1 cellular context compared by ENCODE assay signal in genomic region chr22:19037282-19038163, GRCh38.
TF ChIP-seq lines count a peak whose summit lies in the region.

No MANE protein-coding gene starts in this region.

TF ChIP-seq in K562, 482 proteins besides CTCF, POLR2A, EP300 and RAD21 (continues in another document):
- TF ChIP-seq, protein P1, sequence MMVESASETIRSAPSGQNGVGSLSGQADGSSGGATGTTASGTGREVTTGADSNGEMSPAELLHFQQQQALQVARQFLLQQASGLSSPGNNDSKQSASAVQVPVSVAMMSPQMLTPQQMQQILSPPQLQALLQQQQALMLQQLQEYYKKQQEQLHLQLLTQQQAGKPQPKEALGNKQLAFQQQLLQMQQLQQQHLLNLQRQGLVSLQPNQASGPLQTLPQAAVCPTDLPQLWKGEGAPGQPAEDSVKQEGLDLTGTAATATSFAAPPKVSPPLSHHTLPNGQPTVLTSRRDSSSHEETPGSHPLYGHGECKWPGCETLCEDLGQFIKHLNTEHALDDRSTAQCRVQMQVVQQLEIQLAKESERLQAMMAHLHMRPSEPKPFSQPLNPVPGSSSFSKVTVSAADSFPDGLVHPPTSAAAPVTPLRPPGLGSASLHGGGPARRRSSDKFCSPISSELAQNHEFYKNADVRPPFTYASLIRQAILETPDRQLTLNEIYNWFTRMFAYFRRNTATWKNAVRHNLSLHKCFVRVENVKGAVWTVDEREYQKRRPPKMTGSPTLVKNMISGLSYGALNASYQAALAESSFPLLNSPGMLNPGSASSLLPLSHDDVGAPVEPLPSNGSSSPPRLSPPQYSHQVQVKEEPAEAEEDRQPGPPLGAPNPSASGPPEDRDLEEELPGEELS (CRISPR knock-in tag; IDR thresholded peaks at IDR 0.05; ENCODE audit: borderline replicate concordance): no peak
- TF ChIP-seq ZNF77 (CRISPR knock-in tag; IDR thresholded peaks at IDR 0.05): no peak
- no peak for TF ChIP-seq HDAC6 (IDR thresholded peaks at IDR 0.05; ENCODE audit: low read depth, low read length)
- no peak for TF ChIP-seq ZBED1 (IDR thresholded peaks at IDR 0.05)
- no peak for TF ChIP-seq NELFE (IDR thresholded peaks at IDR 0.05; ENCODE audit: insufficient read depth, insufficient read length)
- no peak for TF ChIP-seq ELF1 (tag; IDR thresholded peaks at IDR 0.05)
- no peak for TF ChIP-seq E2F8 (IDR thresholded peaks at IDR 0.05; ENCODE audit: low read depth, partially characterized antibody)
- TF ChIP-seq, protein P2, sequence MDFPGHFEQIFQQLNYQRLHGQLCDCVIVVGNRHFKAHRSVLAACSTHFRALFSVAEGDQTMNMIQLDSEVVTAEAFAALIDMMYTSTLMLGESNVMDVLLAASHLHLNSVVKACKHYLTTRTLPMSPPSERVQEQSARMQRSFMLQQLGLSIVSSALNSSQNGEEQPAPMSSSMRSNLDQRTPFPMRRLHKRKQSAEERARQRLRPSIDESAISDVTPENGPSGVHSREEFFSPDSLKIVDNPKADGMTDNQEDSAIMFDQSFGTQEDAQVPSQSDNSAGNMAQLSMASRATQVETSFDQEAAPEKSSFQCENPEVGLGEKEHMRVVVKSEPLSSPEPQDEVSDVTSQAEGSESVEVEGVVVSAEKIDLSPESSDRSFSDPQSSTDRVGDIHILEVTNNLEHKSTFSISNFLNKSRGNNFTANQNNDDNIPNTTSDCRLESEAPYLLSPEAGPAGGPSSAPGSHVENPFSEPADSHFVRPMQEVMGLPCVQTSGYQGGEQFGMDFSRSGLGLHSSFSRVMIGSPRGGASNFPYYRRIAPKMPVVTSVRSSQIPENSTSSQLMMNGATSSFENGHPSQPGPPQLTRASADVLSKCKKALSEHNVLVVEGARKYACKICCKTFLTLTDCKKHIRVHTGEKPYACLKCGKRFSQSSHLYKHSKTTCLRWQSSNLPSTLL (IDR thresholded peaks at IDR 0.05): no peak
- TF ChIP-seq IRF2 (CRISPR knock-in tag; IDR thresholded peaks at IDR 0.05): no peak
- no peak for TF ChIP-seq CHD4 (IDR thresholded peaks at IDR 0.05; ENCODE audit: insufficient read depth, insufficient replicate concordance, low read depth, low read length, poor library complexity, severe bottlenecking)
- TF ChIP-seq TEAD1 (CRISPR knock-in tag; IDR thresholded peaks at IDR 0.05): 0 out of 4 replicates have a peak, but pooled peaks of 1 of the 2 experiments have one; percentile 15
- no peak for TF ChIP-seq E2F5 (CRISPR knock-in tag; IDR thresholded peaks at IDR 0.05)
- TF ChIP-seq NR1H2 (CRISPR knock-in tag; IDR thresholded peaks at IDR 0.05): no peak
- TF ChIP-seq RBM22 (IDR thresholded peaks at IDR 0.05; ENCODE audit: low read depth, low read length, poor library complexity, severe bottlenecking): peak; percentile 85
- TF ChIP-seq ETV5 (CRISPR knock-in tag; IDR thresholded peaks at IDR 0.05; ENCODE audit: low read depth): 0 out of 2 replicates have a peak, but pooled peaks have one; percentile 7
- TF ChIP-seq ZNF696 (CRISPR knock-in tag; conservative IDR thresholded peaks at IDR 0.05): no peak
- TF ChIP-seq, protein P3, sequence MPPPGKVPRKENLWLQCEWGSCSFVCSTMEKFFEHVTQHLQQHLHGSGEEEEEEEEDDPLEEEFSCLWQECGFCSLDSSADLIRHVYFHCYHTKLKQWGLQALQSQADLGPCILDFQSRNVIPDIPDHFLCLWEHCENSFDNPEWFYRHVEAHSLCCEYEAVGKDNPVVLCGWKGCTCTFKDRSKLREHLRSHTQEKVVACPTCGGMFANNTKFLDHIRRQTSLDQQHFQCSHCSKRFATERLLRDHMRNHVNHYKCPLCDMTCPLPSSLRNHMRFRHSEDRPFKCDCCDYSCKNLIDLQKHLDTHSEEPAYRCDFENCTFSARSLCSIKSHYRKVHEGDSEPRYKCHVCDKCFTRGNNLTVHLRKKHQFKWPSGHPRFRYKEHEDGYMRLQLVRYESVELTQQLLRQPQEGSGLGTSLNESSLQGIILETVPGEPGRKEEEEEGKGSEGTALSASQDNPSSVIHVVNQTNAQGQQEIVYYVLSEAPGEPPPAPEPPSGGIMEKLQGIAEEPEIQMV (tag; conservative IDR thresholded peaks at IDR 0.05; ENCODE audit: low read depth): no peak
- TF ChIP-seq MCM3 (IDR thresholded peaks at IDR 0.05): no peak
- no peak for TF ChIP-seq ZBTB9 (CRISPR knock-in tag; IDR thresholded peaks at IDR 0.05)
- TF ChIP-seq IRF1 (CRISPR knock-in tag; IDR thresholded peaks at IDR 0.05; ENCODE audit: borderline replicate concordance): no peak
- TF ChIP-seq ARID2 (IDR thresholded peaks at IDR 0.05): no peak
- TF ChIP-seq RBBP5 (IDR thresholded peaks at IDR 0.05; ENCODE audit: borderline replicate concordance, insufficient read depth, low read length, poor library complexity, severe bottlenecking): peak; percentile 21
- TF ChIP-seq, protein P4, sequence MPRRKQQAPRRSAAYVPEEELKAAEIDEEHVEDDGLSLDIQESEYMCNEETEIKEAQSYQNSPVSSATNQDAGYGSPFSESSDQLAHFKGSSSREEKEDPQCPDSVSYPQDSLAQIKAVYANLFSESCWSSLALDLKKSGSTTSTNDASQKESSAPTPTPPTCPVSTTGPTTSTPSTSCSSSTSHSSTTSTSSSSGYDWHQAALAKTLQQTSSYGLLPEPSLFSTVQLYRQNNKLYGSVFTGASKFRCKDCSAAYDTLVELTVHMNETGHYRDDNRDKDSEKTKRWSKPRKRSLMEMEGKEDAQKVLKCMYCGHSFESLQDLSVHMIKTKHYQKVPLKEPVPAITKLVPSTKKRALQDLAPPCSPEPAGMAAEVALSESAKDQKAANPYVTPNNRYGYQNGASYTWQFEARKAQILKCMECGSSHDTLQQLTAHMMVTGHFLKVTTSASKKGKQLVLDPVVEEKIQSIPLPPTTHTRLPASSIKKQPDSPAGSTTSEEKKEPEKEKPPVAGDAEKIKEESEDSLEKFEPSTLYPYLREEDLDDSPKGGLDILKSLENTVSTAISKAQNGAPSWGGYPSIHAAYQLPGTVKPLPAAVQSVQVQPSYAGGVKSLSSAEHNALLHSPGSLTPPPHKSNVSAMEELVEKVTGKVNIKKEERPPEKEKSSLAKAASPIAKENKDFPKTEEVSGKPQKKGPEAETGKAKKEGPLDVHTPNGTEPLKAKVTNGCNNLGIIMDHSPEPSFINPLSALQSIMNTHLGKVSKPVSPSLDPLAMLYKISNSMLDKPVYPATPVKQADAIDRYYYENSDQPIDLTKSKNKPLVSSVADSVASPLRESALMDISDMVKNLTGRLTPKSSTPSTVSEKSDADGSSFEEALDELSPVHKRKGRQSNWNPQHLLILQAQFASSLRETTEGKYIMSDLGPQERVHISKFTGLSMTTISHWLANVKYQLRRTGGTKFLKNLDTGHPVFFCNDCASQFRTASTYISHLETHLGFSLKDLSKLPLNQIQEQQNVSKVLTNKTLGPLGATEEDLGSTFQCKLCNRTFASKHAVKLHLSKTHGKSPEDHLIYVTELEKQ (CRISPR knock-in tag; IDR thresholded peaks at IDR 0.05): 0 out of 2 replicates have a peak, but pooled peaks have one; percentile 51
- TF ChIP-seq ZNF766 (CRISPR knock-in tag; conservative IDR thresholded peaks at IDR 0.05): no peak
- TF ChIP-seq, protein P5, sequence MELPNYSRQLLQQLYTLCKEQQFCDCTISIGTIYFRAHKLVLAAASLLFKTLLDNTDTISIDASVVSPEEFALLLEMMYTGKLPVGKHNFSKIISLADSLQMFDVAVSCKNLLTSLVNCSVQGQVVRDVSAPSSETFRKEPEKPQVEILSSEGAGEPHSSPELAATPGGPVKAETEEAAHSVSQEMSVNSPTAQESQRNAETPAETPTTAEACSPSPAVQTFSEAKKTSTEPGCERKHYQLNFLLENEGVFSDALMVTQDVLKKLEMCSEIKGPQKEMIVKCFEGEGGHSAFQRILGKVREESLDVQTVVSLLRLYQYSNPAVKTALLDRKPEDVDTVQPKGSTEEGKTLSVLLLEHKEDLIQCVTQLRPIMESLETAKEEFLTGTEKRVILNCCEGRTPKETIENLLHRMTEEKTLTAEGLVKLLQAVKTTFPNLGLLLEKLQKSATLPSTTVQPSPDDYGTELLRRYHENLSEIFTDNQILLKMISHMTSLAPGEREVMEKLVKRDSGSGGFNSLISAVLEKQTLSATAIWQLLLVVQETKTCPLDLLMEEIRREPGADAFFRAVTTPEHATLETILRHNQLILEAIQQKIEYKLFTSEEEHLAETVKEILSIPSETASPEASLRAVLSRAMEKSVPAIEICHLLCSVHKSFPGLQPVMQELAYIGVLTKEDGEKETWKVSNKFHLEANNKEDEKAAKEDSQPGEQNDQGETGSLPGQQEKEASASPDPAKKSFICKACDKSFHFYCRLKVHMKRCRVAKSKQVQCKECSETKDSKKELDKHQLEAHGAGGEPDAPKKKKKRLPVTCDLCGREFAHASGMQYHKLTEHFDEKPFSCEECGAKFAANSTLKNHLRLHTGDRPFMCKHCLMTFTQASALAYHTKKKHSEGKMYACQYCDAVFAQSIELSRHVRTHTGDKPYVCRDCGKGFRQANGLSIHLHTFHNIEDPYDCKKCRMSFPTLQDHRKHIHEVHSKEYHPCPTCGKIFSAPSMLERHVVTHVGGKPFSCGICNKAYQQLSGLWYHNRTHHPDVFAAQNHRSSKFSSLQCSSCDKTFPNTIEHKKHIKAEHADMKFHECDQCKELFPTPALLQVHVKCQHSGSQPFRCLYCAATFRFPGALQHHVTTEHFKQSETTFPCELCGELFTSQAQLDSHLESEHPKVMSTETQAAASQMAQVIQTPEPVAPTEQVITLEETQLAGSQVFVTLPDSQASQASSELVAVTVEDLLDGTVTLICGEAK (IDR thresholded peaks at IDR 0.05): no peak
- TF ChIP-seq, protein P5 (CRISPR knock-in tag; IDR thresholded peaks at IDR 0.05): no peak
- no peak for TF ChIP-seq ZSCAN32 (CRISPR knock-in tag; IDR thresholded peaks at IDR 0.05)
- no peak for TF ChIP-seq E2F3 (CRISPR knock-in tag; IDR thresholded peaks at IDR 0.05)
- no peak for TF ChIP-seq NCOA6 (IDR thresholded peaks at IDR 0.05)
- no peak for TF ChIP-seq EP400 (IDR thresholded peaks at IDR 0.05)
- no peak for TF ChIP-seq KDM4B (IDR thresholded peaks at IDR 0.05; ENCODE audit: borderline replicate concordance in 2 of 2, low read depth in 1 of 2)
- no peak for TF ChIP-seq SIRT6 (IDR thresholded peaks at IDR 0.05; ENCODE audit: low read depth, low read length)
- no peak for TF ChIP-seq ARID1B (IDR thresholded peaks at IDR 0.05)
- no peak for TF ChIP-seq TARDBP (IDR thresholded peaks at IDR 0.05)
